9 cellular contexts compared by ENCODE assay signal in genomic region chr7:7157887-7158271, GRCh38. TPM values are rescaled to one million over a fixed set of nuclear protein-coding genes. Genes with fewer than 3 reads are reported as not detected.
DNase-seq lines count a peak whose midpoint lies in the region; ATAC-seq, FAIRE-seq and TF ChIP-seq lines count a peak whose summit lies in the region.
"Had no signal": no experiment of that assay in that cellular context is flagged by ENCODE, and none has a peak within 500 bp of the region (broad histone marks: within the 10 kb centered on the region; RNA-seq: fewer than 3 reads in every experiment).

No MANE protein-coding gene starts in this region.

- TF ChIP-seq RAD21 in HepG2 (CRISPR knock-in tag; IDR thresholded peaks at IDR 0.05) = no peak

- no peak for FAIRE-seq in HepG2 (lab: Jason Lieb, UNC)
- peak; percentile 42 for FAIRE-seq in RCC 7860 (lab: Jason Lieb, UNC)

- in situ Hi-C loops in HepG2 (cut with HindIII; ENCODE audit: extremely low pct_ligation_motif_present, low pct_unique_long_range_greater_than_20kb) (loop anchor here (5.0 kb wide), 1 partner anchor 41 kb away; no protein-coding TSS in a partner anchor), HAP-1 (cut with MboI; ENCODE audit: low sequenced_read_pairs) (no loop called here)

- H3K4me1 ChIP-seq in HepG2 (ENCODE audit: insufficient read depth, low read length) (peaks cover 66% of the 10 kb centered on the region), right lobe of liver (no peaks in the 10 kb centered on the region), fibroblast of lung (ENCODE audit: control insufficient read depth, extremely low read depth, insufficient read depth, low read length) (peaks cover 2% of the 10 kb centered on the region), HAP-1 (no peaks in the 10 kb centered on the region), aorta (ENCODE audit: control insufficient read depth in 1 of 2, insufficient read depth in 2 of 2, low read length in 2 of 2) (no peaks in the 10 kb centered on the region)

- H4K20me1 ChIP-seq in HepG2 (ENCODE audit: insufficient read depth, low read length) (no peaks in the 10 kb centered on the region), fibroblast of lung (ENCODE audit: control insufficient read depth, extremely low read depth, insufficient read depth, low read length) (no peaks in the 10 kb centered on the region)

- TF ChIP-seq EP300 in HepG2 (IDR thresholded peaks at IDR 0.05; ENCODE audit: low read depth in 2 of 2, low read length in 2 of 2) (no peak), HepG2 (CRISPR knock-in tag; IDR thresholded peaks at IDR 0.05; ENCODE audit: borderline replicate concordance) (no peak)

- H3K4me2 ChIP-seq in HepG2 (ENCODE audit: low read depth, low read length) (peak overlapping the region; percentile 76), fibroblast of lung (ENCODE audit: extremely low read depth, insufficient read depth, low read length) (peak overlapping the region; percentile 59)

- TF ChIP-seq POLR2A in HepG2 (IDR thresholded peaks at IDR 0.05; ENCODE audit: insufficient read depth in 1 of 2, low read depth in 2 of 2, low read length in 2 of 2) (no peak), right lobe of liver (IDR thresholded peaks at IDR 0.05) (no peak)

- H3K27me3 ChIP-seq in HepG2 (ENCODE audit: control insufficient read depth in 1 of 2, insufficient read depth in 2 of 2, low read length in 2 of 2) (no peaks in the 10 kb centered on the region), right lobe of liver (no peaks in the 10 kb centered on the region), fibroblast of lung (ENCODE audit: control insufficient read depth, insufficient read depth, low read length) (no peaks in the 10 kb centered on the region), HAP-1 (ENCODE audit: low read depth) (no peaks in the 10 kb centered on the region), aorta (ENCODE audit: control insufficient read depth in 1 of 2, insufficient read depth in 2 of 2, low read length in 1 of 2) (no peaks in the 10 kb centered on the region)
- H3K27me3 ChIP-seq: dorsolateral prefrontal cortex had no signal

- no TSS peak for BruUV-seq in HepG2 (replicated peaks; lab: Mats Ljungman, UMichigan)

- H2AFZ ChIP-seq in HepG2 (ENCODE audit: low read length) (peak overlapping the region; percentile 54), fibroblast of lung (ENCODE audit: low read length) (no peak overlapping the region)

- CTCF ChIA-PET in HepG2 (lab: Yijun Ruan, JAX; ENCODE audit: low intra/inter-chr PET ratio, low total read pairs) = no interaction called here

- H3K9me3 ChIP-seq in HepG2 (ENCODE audit: low read length) = peaks cover 17% of the 10 kb centered on the region
- no peaks in the 10 kb centered on the region for H3K9me3 ChIP-seq in right lobe of liver
- H3K9me3 ChIP-seq in fibroblast of lung (ENCODE audit: control insufficient read depth, insufficient read depth, low read depth, low read length) = no peaks in the 10 kb centered on the region
- no peaks in the 10 kb centered on the region for H3K9me3 ChIP-seq in HAP-1
- H3K9me3 ChIP-seq in aorta (ENCODE audit: control insufficient read depth, low read length) = no peaks in the 10 kb centered on the region

- no peak for DNase-seq in HepG2 (ENCODE audit: low spot score)
- no peak for DNase-seq in right lobe of liver
- peak; percentile 36 for DNase-seq in RCC 7860 (ENCODE audit: low spot score)
- DNase-seq in fibroblast of lung (ENCODE audit: low read depth in 2 of 2) = peak; percentile 70 to 81
- DNase-seq in NCI-H510A (lab: John Stamatoyannopoulos, UW) = no peak
- DNase-seq in HAP-1 (ENCODE audit: low spot score in 2 of 2) = no peak
- DNase-seq in cerebellar cortex (ENCODE audit: low spot score) = no peak
- no peak for DNase-seq in aorta
- DNase-seq: dorsolateral prefrontal cortex had no signal

- peak overlapping the region; percentile 55 for H3K27ac ChIP-seq in HepG2 (ENCODE audit: extremely low read length, insufficient read depth, low read length)
- no peak overlapping the region for H3K27ac ChIP-seq in right lobe of liver
- peak overlapping the region; percentile 57 for H3K27ac ChIP-seq in fibroblast of lung (ENCODE audit: insufficient read depth, low read length)
- H3K27ac ChIP-seq in aorta (ENCODE audit: low read depth in 1 of 2, low read length in 2 of 2) = no peak overlapping the region
- H3K27ac ChIP-seq: dorsolateral prefrontal cortex had no signal

- peaks cover 49% of the 10 kb centered on the region for H3K79me2 ChIP-seq in HepG2 (ENCODE audit: insufficient read depth, low read length)
- peaks cover 4% of the 10 kb centered on the region for H3K79me2 ChIP-seq in fibroblast of lung (ENCODE audit: control insufficient read depth, insufficient read depth, low read length)

- POLR2A ChIA-PET in HepG2 (lab: Yijun Ruan, JAX) = interaction anchor here (0.7 to 1.7 kb wide), 3 partner anchors 18 to 61 kb away, joined by 3 to 7 read pairs (median 4); no protein-coding TSS in a partner anchor

- ATAC-seq in HepG2 (no peak), right lobe of liver (no peak), aorta (ENCODE audit: low FRiP score) (no peak)

- TF ChIP-seq CTCF in HepG2 (CRISPR knock-in tag; IDR thresholded peaks at IDR 0.05) = no peak
- no peak for TF ChIP-seq CTCF in right lobe of liver (IDR thresholded peaks at IDR 0.05)
- TF ChIP-seq CTCF in fibroblast of lung (conservative IDR thresholded peaks at IDR 0.05 in 1 of 2, IDR thresholded peaks at IDR 0.05 in 1 of 2; ENCODE audit: low read depth in 1 of 2, low read length in 2 of 2) = no peak

- H3K9ac ChIP-seq in HepG2 (ENCODE audit: insufficient read depth, low read depth, low read length) = peak overlapping the region; percentile 73
- no peak overlapping the region for H3K9ac ChIP-seq in fibroblast of lung (ENCODE audit: insufficient read depth, low read length)

- H3K36me3 ChIP-seq in HepG2 (replicated peaks in 1 of 2; ENCODE audit: control insufficient read depth in 1 of 2, insufficient read depth in 2 of 2, low read length in 2 of 2) (no peaks in the 10 kb centered on the region; a peak in 1 of 5 replicates), right lobe of liver (no peaks in the 10 kb centered on the region), fibroblast of lung (ENCODE audit: control insufficient read depth, insufficient read depth, low read length) (no peaks in the 10 kb centered on the region), HAP-1 (replicated peaks) (no peaks in the 10 kb centered on the region), aorta (ENCODE audit: control insufficient read depth in 1 of 2, insufficient read depth in 2 of 2, low read length in 1 of 2) (no peaks in the 10 kb centered on the region)

- intact Hi-C loops in HepG2 (cut with micrococcal nuclease; ENCODE audit: unreplicated experiment) = no loop called here
- intact Hi-C loops in right lobe of liver (cut with DNase I) = no loop called here
- intact Hi-C loops in aorta (cut with DNase I) = no loop called here

- H3K4me3 ChIP-seq in HepG2 (replicated peaks in 1 of 3; ENCODE audit: insufficient read depth in 1 of 3, low read depth in 2 of 3, low read length in 3 of 3) = peak overlapping the region; percentile 39 to 63 (median 58); a peak in 5 of 6 replicates
- no peak overlapping the region for H3K4me3 ChIP-seq in right lobe of liver
- peak overlapping the region; percentile 14 to 68 (median 52) for H3K4me3 ChIP-seq in fibroblast of lung (replicated peaks in 1 of 4; ENCODE audit: control extremely low read depth in 1 of 4, insufficient read depth in 1 of 4, low read depth in 3 of 4, low read length in 4 of 4)
- no peak overlapping the region for H3K4me3 ChIP-seq in HAP-1
- no peak overlapping the region for H3K4me3 ChIP-seq in aorta (ENCODE audit: low read length in 2 of 2)

TF ChIP-seq in HepG2, 621 proteins besides CTCF, POLR2A, EP300 and RAD21 (continues in another document):
- no peak for TF ChIP-seq KDM4B (CRISPR knock-in tag; IDR thresholded peaks at IDR 0.05)
- no peak for TF ChIP-seq ZSCAN9 (CRISPR knock-in tag; IDR thresholded peaks at IDR 0.05; ENCODE audit: borderline replicate concordance)
- TF ChIP-seq ZNF629 (CRISPR knock-in tag; conservative IDR thresholded peaks at IDR 0.05) = no peak
- TF ChIP-seq ZFP41 (CRISPR knock-in tag; IDR thresholded peaks at IDR 0.05; ENCODE audit: borderline replicate concordance) = no peak
- no peak for TF ChIP-seq ZFP90 (CRISPR knock-in tag; IDR thresholded peaks at IDR 0.05; ENCODE audit: borderline replicate concordance)
- no peak for TF ChIP-seq ZNF850 (CRISPR knock-in tag; conservative IDR thresholded peaks at IDR 0.05)

RNA-seq across cellular contexts. Expression of gene C1GALT1, which starts 24.5 kb away (rescaled TPM):
- total RNA-seq in HepG2 (2016; rRNA removed; fragmentation: Illumina TruSeq; extraction: Trizol) = 65.9 and 68.2 TPM in 2 replicates
- total RNA-seq in HepG2 (2016; cell fraction: cytosol; rRNA removed; fragmentation: Illumina TruSeq; extraction: Trizol; ENCODE audit: low read depth) = 19.8 and 25.6 TPM in 2 replicates
- total RNA-seq in HepG2 (2016; cell fraction: insoluble cytoplasmic fraction; rRNA removed; fragmentation: Illumina TruSeq; extraction: Trizol) = 62.9 and 64.3 TPM in 2 replicates
- total RNA-seq in HepG2 (2016; cell fraction: membrane; rRNA removed; fragmentation: Illumina TruSeq; extraction: Trizol) = 52.3 and 53.0 TPM in 2 replicates
- 69.0 and 75.5 TPM in 2 replicates for total RNA-seq in HepG2 (2016; cell fraction: nucleus; rRNA removed; fragmentation: Illumina TruSeq; extraction: Trizol)
- polyA plus RNA-seq in HepG2 (2011; rRNA removed) = 38.4 and 57.1 TPM in 2 replicates
- polyA plus RNA-seq in HepG2 (2011; cell fraction: cytosol; rRNA removed) = 20.6 and 24.8 TPM in 2 replicates
- 23.4 and 24.2 TPM in 2 replicates for polyA plus RNA-seq in HepG2 (2011; cell fraction: nucleus; rRNA removed)
- 55.8 and 60.8 TPM in 2 replicates for polyA plus RNA-seq in HepG2 (2012)
- polyA plus RNA-seq in HepG2 (2016; cell fraction: cytosol; fragmentation: Illumina TruSeq; extraction: Trizol; ENCODE audit: low read depth) = 8.4 and 10.0 TPM in 2 replicates
- polyA plus RNA-seq in HepG2 (2016; cell fraction: insoluble cytoplasmic fraction; fragmentation: Illumina TruSeq; extraction: Trizol; ENCODE audit: low read depth) = 47.9 and 50.9 TPM in 2 replicates
- 20.8 and 22.4 TPM in 2 replicates for polyA plus RNA-seq in HepG2 (2016; cell fraction: membrane; fragmentation: Illumina TruSeq; extraction: Trizol; ENCODE audit: low read depth)
- polyA plus RNA-seq in HepG2 (2016; cell fraction: nucleus; fragmentation: Illumina TruSeq; extraction: Trizol; ENCODE audit: insufficient read depth, low read depth) = 84.6 and 86.9 TPM in 2 replicates
- 3.2 and 24.2 TPM in 2 replicates for polyA minus RNA-seq in HepG2 (2011; rRNA and poly(A)+ RNA removed; ENCODE audit: low replicate concordance)
- polyA minus RNA-seq in HepG2 (2011; cell fraction: cytosol; rRNA and poly(A)+ RNA removed) = 58.8 and 63.4 TPM in 2 replicates
- polyA minus RNA-seq in HepG2 (2011; cell fraction: nucleus; rRNA and poly(A)+ RNA removed) = 176 and 229 TPM in 2 replicates
- total RNA-seq in right lobe of liver = 10 to 100 TPM; 10.1 to 16.6 (median 13.1) TPM
- 12.3 and 17.0 TPM in 2 replicates for total RNA-seq in fibroblast of lung
- 23.9 and 26.3 TPM in 2 replicates for polyA plus RNA-seq in fibroblast of lung
- 16.2 TPM in 2 replicates for polyA plus RNA-seq in fibroblast of lung (2012)
- polyA minus RNA-seq in fibroblast of lung (ENCODE audit: low replicate concordance) = 0.63 and 1.6 TPM in 2 replicates
- total RNA-seq in aorta = 10 to 100 TPM; 21.9 to 43.8 TPM
- 1 to 10 TPM; 3.4 to 5.0 TPM for polyA plus RNA-seq in aorta

Comparison
In these comparisons a context has a peak if more than half of its experiments do, and no peak if none do; other contexts are left out.
1. H3K27ac ChIP-seq: peak in HepG2 (single experiment) and fibroblast of lung (single experiment); none in right lobe of liver (0 of 3) and aorta (0 of 2).
2. H3K4me3 ChIP-seq: peak in HepG2 (3 of 3) and fibroblast of lung (4 of 4); none in right lobe of liver (0 of 3), HAP-1 (single experiment) and aorta (0 of 2).
3. DNase-seq: peak in RCC 7860 (single experiment) and fibroblast of lung (2 of 2); none in HepG2 (single experiment), right lobe of liver (0 of 3), NCI-H510A (single experiment), HAP-1 (0 of 2), cerebellar cortex (single experiment) and aorta (0 of 2).